Comparison of ENCODE assay signal across 13 cellular contexts in the genomic region with DNA sequence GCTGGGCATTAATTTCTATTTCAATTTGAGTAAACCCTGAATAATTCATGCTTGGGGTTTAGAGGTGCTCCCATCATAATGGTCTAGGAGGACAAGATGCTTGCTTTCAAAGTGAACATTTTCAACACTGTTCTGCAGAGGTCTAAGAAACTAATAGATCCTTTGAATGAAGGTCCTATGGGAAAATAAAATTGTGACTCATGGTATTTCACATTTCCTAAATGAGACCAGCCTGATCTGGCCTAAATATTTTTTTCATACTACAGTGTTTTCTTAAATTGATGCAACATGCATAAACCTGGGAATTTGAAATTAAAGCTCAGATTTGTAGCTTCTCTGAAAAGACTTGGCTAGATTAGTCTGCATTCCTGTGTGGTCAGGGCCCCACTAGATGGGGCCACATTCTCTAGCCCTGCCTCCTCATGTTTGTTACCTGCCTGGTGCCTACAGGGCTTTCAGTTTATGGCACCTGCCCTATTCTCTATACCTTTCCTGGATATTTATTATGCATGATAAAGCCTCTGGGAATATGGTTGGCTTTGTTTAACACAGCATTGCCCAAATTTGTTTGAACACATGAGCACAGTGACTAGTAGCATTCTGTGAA.
DNase-seq lines count a peak whose midpoint lies in the region; ATAC-seq and TF ChIP-seq lines count a peak whose summit lies in the region.
"Had no signal": no experiment of that assay in that cellular context is flagged by ENCODE, and none has a peak within 500 bp of the region (broad histone marks: within the 10 kb centered on the region; RNA-seq: fewer than 3 reads in every experiment).

No MANE protein-coding gene starts in this region.

- no peak for TF ChIP-seq CTCF in WTC11 (IDR thresholded peaks at IDR 0.05)
- no peak for TF ChIP-seq CTCF in fibroblast of mammary gland (conservative IDR thresholded peaks at IDR 0.05; ENCODE audit: control insufficient read depth, insufficient read depth, low read depth, low read length)
- TF ChIP-seq CTCF in WERI-Rb-1 (IDR thresholded peaks at IDR 0.05; ENCODE audit: low read depth, low read length), result no peak
- TF ChIP-seq CTCF in CD14-positive monocyte (IDR thresholded peaks at IDR 0.05), result no peak

- H3K4me3 Mint-ChIP-seq in WTC11 (no peak overlapping the region), T-helper 17 cell (no peak overlapping the region), CD14-positive monocyte (no peak overlapping the region)
- H3K4me3 Mint-ChIP-seq: CD4-positive, CD25-positive, alpha-beta regulatory T cell had no signal

- CTCF ChIA-PET in WTC11 (lab: Charles Lee), result interaction anchor here (0.7 kb wide), 1 partner anchor 14 kb away, joined by 5 read pairs; no protein-coding TSS in a partner anchor

- H3K4me2 ChIP-seq in GM23248 (ENCODE audit: unreplicated experiment), result no peak overlapping the region
- H3K4me2 ChIP-seq: BLaER1 had no signal

- DNase-seq in GM23248 (peak; percentile 14), WTC11 (ENCODE audit: low spot score) (no peak), fibroblast of mammary gland (ENCODE audit: low read depth) (peak; percentile 34), islet precursor cell (peak; percentile 38), WERI-Rb-1 (no peak), T-helper 17 cell (no peak), CD14-positive monocyte (ENCODE audit: low spot score) (no peak), NCI-H2196 treated with DMSO at 0.1 percent for 48 hours (lab: John Stamatoyannopoulos, UW; ENCODE audit: unreplicated experiment) (no peak)
- DNase-seq: CD4-positive, CD25-positive, alpha-beta regulatory T cell; DMS53; GF-D8 had no signal

- H3K4me1 Mint-ChIP-seq in WTC11 (no peaks in the 10 kb centered on the region), T-helper 17 cell (no peaks in the 10 kb centered on the region), CD14-positive monocyte (no peaks in the 10 kb centered on the region)
- H3K4me1 Mint-ChIP-seq: CD4-positive, CD25-positive, alpha-beta regulatory T cell had no signal

- intact Hi-C loops in CD14-positive monocyte (cut with micrococcal nuclease), result no loop called here

- H3K27me3 ChIP-seq in GM23248 (replicated peaks; ENCODE audit: insufficient read depth) (no peaks in the 10 kb centered on the region), WERI-Rb-1 (ENCODE audit: insufficient read depth, low read depth, severe bottlenecking) (no peaks in the 10 kb centered on the region)
- H3K27me3 ChIP-seq: BLaER1 had no signal

- no peaks in the 10 kb centered on the region for H3F3A ChIP-seq in GM23248 (ENCODE audit: insufficient read depth)

- H3K27me3 Mint-ChIP-seq in WTC11 (ENCODE audit: low read depth), result no peaks in the 10 kb centered on the region
- H3K27me3 Mint-ChIP-seq in T-helper 17 cell, result no peaks in the 10 kb centered on the region
- no peaks in the 10 kb centered on the region for H3K27me3 Mint-ChIP-seq in CD14-positive monocyte (ENCODE audit: low read depth in 3 of 3)
- H3K27me3 Mint-ChIP-seq: CD4-positive, CD25-positive, alpha-beta regulatory T cell had no signal

- no peak overlapping the region for H3K9ac ChIP-seq in GM23248
- H3K9ac ChIP-seq: BLaER1 had no signal

- H3K4me3 ChIP-seq in GM23248 (no peak overlapping the region), fibroblast of mammary gland (ENCODE audit: control insufficient read depth, low read depth, low read length) (no peak overlapping the region), WERI-Rb-1 (ENCODE audit: low read depth, low read length) (no peak overlapping the region)
- H3K4me3 ChIP-seq: BLaER1 had no signal

- in situ Hi-C loops in GM23248 (cut with MboI), result no loop called here

- peaks cover 4% of the 10 kb centered on the region; the same call in 1 of the 2 replicates for H3K9me3 Mint-ChIP-seq in WTC11
- peaks cover 3 to 14% (median 10%) of the 10 kb centered on the region in 7 donors for H3K9me3 Mint-ChIP-seq in CD14-positive monocyte

- H3K36me3 ChIP-seq in GM23248 (ENCODE audit: low read depth) (no peaks in the 10 kb centered on the region), WERI-Rb-1 (no peaks in the 10 kb centered on the region)
- H3K36me3 ChIP-seq: BLaER1 had no signal

- H3K27ac ChIP-seq in GM23248 (no peak overlapping the region), WERI-Rb-1 (no peak overlapping the region)
- H3K27ac ChIP-seq: BLaER1 had no signal

- ATAC-seq in WTC11, result peak; percentile 71
- no peak for ATAC-seq in T-helper 17 cell
- ATAC-seq: HCT116 had no signal

- H2AFZ ChIP-seq in GM23248, result no peak overlapping the region

- H3K79me2 ChIP-seq in GM23248 (ENCODE audit: insufficient read depth), result no peaks in the 10 kb centered on the region

- no peaks in the 10 kb centered on the region for H4K20me1 ChIP-seq in GM23248 (ENCODE audit: insufficient read depth)
- H4K20me1 ChIP-seq: BLaER1 had no signal

- POLR2A ChIA-PET in WTC11 (lab: Charles Lee), result no interaction called here

- no peak overlapping the region for H3K27ac Mint-ChIP-seq in WTC11
- no peak overlapping the region for H3K27ac Mint-ChIP-seq in T-helper 17 cell
- no peak overlapping the region for H3K27ac Mint-ChIP-seq in CD14-positive monocyte
- H3K27ac Mint-ChIP-seq: CD4-positive, CD25-positive, alpha-beta regulatory T cell had no signal

- no peaks in the 10 kb centered on the region for H3K9me2 ChIP-seq in GM23248 (ENCODE audit: insufficient read depth)

- 0 out of 2 replicates have a peak, but pooled peaks cover 3% of the 10 kb centered on the region for H3K36me3 Mint-ChIP-seq in WTC11
- H3K36me3 Mint-ChIP-seq in T-helper 17 cell (ENCODE audit: low read depth), result peaks cover 8% of the 10 kb centered on the region
- peaks cover 30 to 32% of the 10 kb centered on the region in 2 donors for H3K36me3 Mint-ChIP-seq in CD14-positive monocyte

- H3K9me3 ChIP-seq in GM23248 (ENCODE audit: low read depth) (no peaks in the 10 kb centered on the region), WERI-Rb-1 (ENCODE audit: severe bottlenecking) (no peaks in the 10 kb centered on the region), T-helper 17 cell (ENCODE audit: control insufficient read depth, low read length, poor library complexity, severe bottlenecking) (no peaks in the 10 kb centered on the region)

- H3K4me1 ChIP-seq in GM23248 (ENCODE audit: insufficient read depth), result peaks cover 14% of the 10 kb centered on the region
- H3K4me1 ChIP-seq: BLaER1 had no signal

TF ChIP-seq in WTC11, 78 proteins besides CTCF, POLR2A, EP300 and RAD21 (continues in another document):
- TF ChIP-seq SMAD4 (CRISPR knock-in tag; IDR thresholded peaks at IDR 0.05) (no peak), NFE2L1 (CRISPR knock-in tag; IDR thresholded peaks at IDR 0.05) (no peak), ZNF532 (CRISPR knock-in tag; IDR thresholded peaks at IDR 0.05; ENCODE audit: borderline replicate concordance) (no peak), RELA (CRISPR knock-in tag; IDR thresholded peaks at IDR 0.05; ENCODE audit: borderline replicate concordance) (no peak), ZNF423 (CRISPR knock-in tag; IDR thresholded peaks at IDR 0.05) (no peak), MAX (CRISPR knock-in tag; IDR thresholded peaks at IDR 0.05) (no peak), CBFB (CRISPR knock-in tag; IDR thresholded peaks at IDR 0.05; ENCODE audit: low read depth) (no peak), MLX (CRISPR knock-in tag; IDR thresholded peaks at IDR 0.05) (no peak), CDX4 (CRISPR knock-in tag; IDR thresholded peaks at IDR 0.05; ENCODE audit: borderline replicate concordance) (no peak), GTF2I (CRISPR knock-in tag; conservative IDR thresholded peaks at IDR 0.05) (no peak)

Comparison
In these comparisons a context has a peak if more than half of its experiments do, and no peak if none do; other contexts are left out.
1. DNase-seq: peak in GM23248 (single experiment), fibroblast of mammary gland (single experiment) and islet precursor cell (single experiment); none in WTC11 (single experiment), WERI-Rb-1 (single experiment), T-helper 17 cell (0 of 3), CD14-positive monocyte (single experiment) and NCI-H2196 treated with DMSO at 0.1 percent for 48 hours (single experiment).